Comparison of ENCODE assay signal across 19 cellular contexts in the genomic region with DNA sequence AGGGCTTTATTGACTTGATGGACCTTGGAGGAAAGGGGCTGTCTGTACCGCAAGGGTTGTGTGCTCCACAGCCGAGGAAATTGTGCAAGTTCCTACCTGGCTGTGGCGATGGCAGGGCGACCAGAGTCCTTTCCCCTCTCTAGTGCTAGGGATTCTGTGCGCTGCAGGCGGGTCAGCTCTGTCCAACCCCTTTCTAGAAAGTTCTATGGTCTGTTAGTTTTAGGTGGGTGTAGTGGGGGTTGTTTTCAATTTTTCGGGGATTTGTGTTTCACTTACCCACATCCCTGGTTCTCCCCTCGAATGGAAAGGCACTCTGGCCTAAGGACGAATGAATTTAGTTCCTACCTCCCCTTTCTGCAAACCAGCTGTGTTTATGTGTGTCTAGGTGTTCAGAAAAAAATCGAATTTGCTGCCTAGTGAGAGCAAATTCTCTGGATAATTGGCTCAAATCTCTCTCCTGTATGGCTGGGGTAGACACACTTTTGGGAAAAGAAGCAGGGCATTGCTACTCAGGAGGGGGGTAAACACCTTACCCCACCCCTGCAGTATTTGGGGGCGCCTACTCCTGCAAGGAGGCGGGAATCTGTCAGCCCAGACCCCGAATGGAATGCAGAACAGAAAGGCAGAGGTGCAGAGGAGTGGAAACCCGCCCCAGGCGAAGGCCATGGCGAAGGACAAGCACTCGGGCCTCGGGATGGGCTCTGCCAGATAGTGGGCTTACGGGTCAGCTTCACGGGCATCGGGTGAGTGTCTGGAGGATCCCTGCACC. TPM values are rescaled to one million over a fixed set of nuclear protein-coding genes. Genes with fewer than 3 reads are reported as not detected.
DNase-seq lines count a peak whose midpoint lies in the region; ATAC-seq and TF ChIP-seq lines count a peak whose summit lies in the region.
"Had no signal": no experiment of that assay in that cellular context is flagged by ENCODE, and none has a peak within 500 bp of the region (broad histone marks: within the 10 kb centered on the region; RNA-seq: fewer than 3 reads in every experiment).

No MANE protein-coding gene starts in this region.

- H3K4me2 ChIP-seq in neural progenitor cell = peak overlapping the region; percentile 84
- H3K4me2 ChIP-seq: KMS-11 had no signal

- DNase-seq in ELF-1 (ENCODE audit: low read depth, low spot score) (peak; percentile 30), glutamatergic neuron (no peak), neural progenitor cell (ENCODE audit: low spot score) (no peak)
- DNase-seq in activated T-helper 1 cell treated with anti-CD3 and anti-CD28 coated beads, Interleukin-12 subunit alpha, Interleukin-12 subunit beta, Interleukin-2, Interleukin-4 antibody, amounts not matched to agents 30 ng/mL and 10 ng/mL and 1 ng/mL, durations not matched to agents 14 hours and 24 hours and 36 hours (ENCODE audit: low spot score) = no peak
- DNase-seq: 8988T; BE2C; Calu3; CD4-positive, alpha-beta memory T cell; DMS53; NCI-H2227 treated with DMSO at 0.1 percent for 48 hours; Right ventricle myocardium superior had no signal

- peaks cover 44% of the 10 kb centered on the region for H3F3A ChIP-seq in neural progenitor cell (ENCODE audit: low read depth)

- intact Hi-C loops in activated T-helper 1 cell treated with anti-CD3 and anti-CD28 coated beads, Interleukin-12 subunit alpha, Interleukin-12 subunit beta, Interleukin-2, Interleukin-4 antibody, amounts not matched to agents 30 ng/mL and 10 ng/mL and 1 ng/mL, durations not matched to agents 14 hours and 24 hours and 36 hours (cut with micrococcal nuclease) = loop anchor here (5.0 kb wide), 1 partner anchor 736 kb away; no protein-coding TSS in a partner anchor

- no peak overlapping the region for H3K4me3 Mint-ChIP-seq in activated T-helper 1 cell treated with anti-CD3 and anti-CD28 coated beads, Interleukin-12 subunit alpha, Interleukin-12 subunit beta, Interleukin-2, Interleukin-4 antibody, amounts not matched to agents 30 ng/mL and 10 ng/mL and 1 ng/mL, durations not matched to agents 14 hours and 24 hours and 36 hours
- no peak overlapping the region for H3K4me3 Mint-ChIP-seq in glutamatergic neuron (ENCODE audit: unreplicated experiment)
- peak overlapping the region; percentile 3 for H3K4me3 Mint-ChIP-seq in neural progenitor cell

- no peak overlapping the region for H3K9ac ChIP-seq in neural progenitor cell
- H3K9ac ChIP-seq: KMS-11 had no signal

- TF ChIP-seq CTCF in glutamatergic neuron (IDR thresholded peaks at IDR 0.05; ENCODE audit: partially characterized antibody, unreplicated experiment) = no peak
- no peak for TF ChIP-seq CTCF in neural progenitor cell (IDR thresholded peaks at IDR 0.05)

- H3K4me1 Mint-ChIP-seq in activated T-helper 1 cell treated with anti-CD3 and anti-CD28 coated beads, Interleukin-12 subunit alpha, Interleukin-12 subunit beta, Interleukin-2, Interleukin-4 antibody, amounts not matched to agents 30 ng/mL and 10 ng/mL and 1 ng/mL, durations not matched to agents 14 hours and 24 hours and 36 hours (ENCODE audit: low read depth) = peaks cover 28% of the 10 kb centered on the region
- H3K4me1 Mint-ChIP-seq in glutamatergic neuron (ENCODE audit: low read depth, unreplicated experiment) (peaks cover 7% of the 10 kb centered on the region), neural progenitor cell (peaks cover 48% of the 10 kb centered on the region)

- no peaks in the 10 kb centered on the region for H3K79me2 ChIP-seq in neural progenitor cell (ENCODE audit: low read depth)

- H3K9me3 ChIP-seq in neural progenitor cell (ENCODE audit: low read depth) = no peaks in the 10 kb centered on the region
- H3K9me3 ChIP-seq: BE2C, HAP-1 had no signal

- no peak overlapping the region for H3K4me3 ChIP-seq in neural progenitor cell

- H3K36me3 Mint-ChIP-seq in activated T-helper 1 cell treated with anti-CD3 and anti-CD28 coated beads, Interleukin-12 subunit alpha, Interleukin-12 subunit beta, Interleukin-2, Interleukin-4 antibody, amounts not matched to agents 30 ng/mL and 10 ng/mL and 1 ng/mL, durations not matched to agents 14 hours and 24 hours and 36 hours (ENCODE audit: low read depth) = peaks cover 9% of the 10 kb centered on the region
- H3K36me3 Mint-ChIP-seq in glutamatergic neuron (ENCODE audit: unreplicated experiment) (peaks cover 17% of the 10 kb centered on the region), neural progenitor cell (no peaks in the 10 kb centered on the region)
- H3K36me3 Mint-ChIP-seq: CD4-positive, alpha-beta memory T cell had no signal

- H3K27ac ChIP-seq in neural progenitor cell = no peak overlapping the region
- H3K27ac ChIP-seq: KMS-11 had no signal

- peaks cover 37% of the 10 kb centered on the region for H3K4me1 ChIP-seq in neural progenitor cell
- H3K4me1 ChIP-seq: BE2C, HAP-1 had no signal

- H3K9me3 Mint-ChIP-seq in activated T-helper 1 cell treated with anti-CD3 and anti-CD28 coated beads, Interleukin-12 subunit alpha, Interleukin-12 subunit beta, Interleukin-2, Interleukin-4 antibody, amounts not matched to agents 30 ng/mL and 10 ng/mL and 1 ng/mL, durations not matched to agents 14 hours and 24 hours and 36 hours = no peaks in the 10 kb centered on the region
- H3K9me3 Mint-ChIP-seq in glutamatergic neuron (ENCODE audit: unreplicated experiment) = peaks cover 5% of the 10 kb centered on the region
- H3K9me3 Mint-ChIP-seq in neural progenitor cell = peaks cover 3% of the 10 kb centered on the region
- H3K9me3 Mint-ChIP-seq: CD4-positive, alpha-beta memory T cell had no signal

- H3K27me3 Mint-ChIP-seq in activated T-helper 1 cell treated with anti-CD3 and anti-CD28 coated beads, Interleukin-12 subunit alpha, Interleukin-12 subunit beta, Interleukin-2, Interleukin-4 antibody, amounts not matched to agents 30 ng/mL and 10 ng/mL and 1 ng/mL, durations not matched to agents 14 hours and 24 hours and 36 hours (ENCODE audit: insufficient read depth) = peaks cover 87% of the 10 kb centered on the region
- H3K27me3 Mint-ChIP-seq in glutamatergic neuron (ENCODE audit: unreplicated experiment) (peaks cover 54% of the 10 kb centered on the region), neural progenitor cell (ENCODE audit: insufficient read depth, low read depth) (peaks cover 94% of the 10 kb centered on the region)

- H3K36me3 ChIP-seq in neural progenitor cell = no peaks in the 10 kb centered on the region
- H3K36me3 ChIP-seq: BE2C, HAP-1 had no signal

- peaks cover 100% of the 10 kb centered on the region for H3K27me3 ChIP-seq in neural progenitor cell

- H4K20me1 ChIP-seq in neural progenitor cell (ENCODE audit: low read depth) = peaks cover 94% of the 10 kb centered on the region

- H3K27ac Mint-ChIP-seq in activated T-helper 1 cell treated with anti-CD3 and anti-CD28 coated beads, Interleukin-12 subunit alpha, Interleukin-12 subunit beta, Interleukin-2, Interleukin-4 antibody, amounts not matched to agents 30 ng/mL and 10 ng/mL and 1 ng/mL, durations not matched to agents 14 hours and 24 hours and 36 hours = peak overlapping the region; percentile 44
- H3K27ac Mint-ChIP-seq in glutamatergic neuron (ENCODE audit: unreplicated experiment) (peak overlapping the region; percentile 19), neural progenitor cell (no peak overlapping the region)
- H3K27ac Mint-ChIP-seq: CD4-positive, alpha-beta memory T cell had no signal

- no peak overlapping the region for H2AFZ ChIP-seq in neural progenitor cell (replicated peaks)

- no peak for ATAC-seq in GM19324 (IDR thresholded peaks at IDR 0.05; ENCODE audit: low FRiP score, unreplicated experiment)
- no peak for ATAC-seq in HG03457 (IDR thresholded peaks at IDR 0.05; ENCODE audit: unreplicated experiment)
- ATAC-seq in HG02798 (IDR thresholded peaks at IDR 0.05; ENCODE audit: poor library complexity, unreplicated experiment) = no peak
- no peak for ATAC-seq in HG02678 (IDR thresholded peaks at IDR 0.05; ENCODE audit: unreplicated experiment)
- ATAC-seq: Panc1 had no signal

RNA-seq across cellular contexts. Expression of gene DMBX1, which starts 2.0 kb away (rescaled TPM):
- not detected in 2 replicates for total RNA-seq in activated T-helper 1 cell treated with anti-CD3 and anti-CD28 coated beads, Interleukin-12 subunit alpha, Interleukin-12 subunit beta, Interleukin-2, Interleukin-4 antibody, amounts not matched to agents 30 ng/mL and 10 ng/mL and 1 ng/mL, durations not matched to agents 14 hours and 24 hours and 36 hours
- total RNA-seq in glutamatergic neuron (ENCODE audit: unreplicated experiment) (not detected), neural progenitor cell (ENCODE audit: low replicate concordance) (0.06 and 0.56 TPM in 2 replicates)
- total RNA-seq: CD4-positive, alpha-beta memory T cell; M059J; Right ventricle myocardium superior had no signal

RNA-seq across cellular contexts. Expression of gene KNCN, which starts 59.8 kb away (rescaled TPM):
- total RNA-seq in activated T-helper 1 cell treated with anti-CD3 and anti-CD28 coated beads, Interleukin-12 subunit alpha, Interleukin-12 subunit beta, Interleukin-2, Interleukin-4 antibody, amounts not matched to agents 30 ng/mL and 10 ng/mL and 1 ng/mL, durations not matched to agents 14 hours and 24 hours and 36 hours = not detected in 2 replicates
- total RNA-seq in glutamatergic neuron (ENCODE audit: unreplicated experiment) (not detected), neural progenitor cell (ENCODE audit: low replicate concordance) (not detected in 2 replicates)
- total RNA-seq: Calu3; CD4-positive, alpha-beta memory T cell; M059J; Right ventricle myocardium superior had no signal
